Comparison of ENCODE assay signal across 8 cellular contexts in genomic region chr2:65228249-65228750, GRCh38. TPM values are rescaled to one million over a fixed set of nuclear protein-coding genes. Genes with fewer than 3 reads are reported as not detected.
A peak's percentile ranks its signal among the peaks of the same experiment; 100 is the strongest.
DNase-seq lines count a peak whose midpoint lies in the region; ATAC-seq and TF ChIP-seq lines count a peak whose summit lies in the region.

No MANE protein-coding gene starts in this region.

- peak; percentile 72 to 74 for ATAC-seq in lower lobe of right lung

- DNase-seq in EH (ENCODE audit: low read depth), result peak; percentile 68
- peak; percentile 71 for DNase-seq in GM20000 (ENCODE audit: low spot score)
- DNase-seq in HL-60 (ENCODE audit: low read depth in 1 of 2, low spot score in 1 of 2), result peak in 1 of 2 experiments; percentile 68
- DNase-seq in SKM-1 treated with dmso at 0.1 percent for 144 hours (lab: John Stamatoyannopoulos, UW; ENCODE audit: unreplicated experiment), result peak; percentile 88
- peak; percentile 21 for DNase-seq in dedifferentiated amniotic fluid mesenchymal stem cell (ENCODE audit: extremely low spot score)
- DNase-seq in lower lobe of right lung, result no peak
- DNase-seq in thyroid gland, result peak in 1 of 2 donors; percentile 2
- no peak for DNase-seq in erythroblast (lab: John Stamatoyannopoulos, UW)

- 1% methylated on average over 17 of the region's 17 CpGs for WGBS in thyroid gland, 2 donors

- H3K4me1 ChIP-seq in lower lobe of right lung (peaks cover 59% of the 10 kb centered on the region), thyroid gland (peaks cover 19 to 20% of the 10 kb centered on the region in 2 donors)

- H3K4me3 ChIP-seq in HL-60 (replicated peaks; ENCODE audit: insufficient read depth, low read length) (peak overlapping the region; percentile 76), lower lobe of right lung (peak overlapping the region; percentile 96), thyroid gland (replicated peaks in 1 of 3) (peak overlapping the region; percentile 72 to 88 (median 85))

- no peak for TF ChIP-seq CTCF in GM20000 (IDR thresholded peaks at IDR 0.05; ENCODE audit: extremely low read depth, missing control alignments)
- no peak for TF ChIP-seq CTCF in HL-60 (IDR thresholded peaks at IDR 0.05; ENCODE audit: insufficient read depth, low read length)
- TF ChIP-seq CTCF in lower lobe of right lung (IDR thresholded peaks at IDR 0.05), result peak; percentile 4
- TF ChIP-seq CTCF in thyroid gland (IDR thresholded peaks at IDR 0.05), result no peak

- TF ChIP-seq POLR2A in thyroid gland (IDR thresholded peaks at IDR 0.05) (no peak), erythroblast (IDR thresholded peaks at IDR 0.05; ENCODE audit: low read length) (no peak)

- peaks cover 17% of the 10 kb centered on the region for H3K36me3 ChIP-seq in lower lobe of right lung
- no peaks in the 10 kb centered on the region for H3K36me3 ChIP-seq in thyroid gland

- H3K27me3 ChIP-seq in HL-60 (ENCODE audit: insufficient read depth, poor library complexity, severe bottlenecking), result no peaks in the 10 kb centered on the region
- H3K27me3 ChIP-seq in lower lobe of right lung (ENCODE audit: low read depth), result no peaks in the 10 kb centered on the region
- no peaks in the 10 kb centered on the region for H3K27me3 ChIP-seq in thyroid gland

- H3K9me3 ChIP-seq in lower lobe of right lung, result no peaks in the 10 kb centered on the region
- H3K9me3 ChIP-seq in thyroid gland, result no peaks in the 10 kb centered on the region

- H3K27ac ChIP-seq in HL-60 (replicated peaks), result peak overlapping the region; percentile 98
- peak overlapping the region; percentile 100 for H3K27ac ChIP-seq in lower lobe of right lung
- H3K27ac ChIP-seq in thyroid gland, result peak overlapping the region; percentile 90 to 96 (median 91)

- intact Hi-C loops in lower lobe of right lung (cut with DNase I) (no loop called here), thyroid gland (cut with DNase I) (no loop called here)

RNA-seq across cellular contexts. Expression of gene ACTR2, which starts 0.7 kb away (rescaled TPM):
- total RNA-seq in lower lobe of right lung (279 TPM), thyroid gland (10 to 100 TPM; 65.2 to 88.6 (median 74.7) TPM)

Comparison
In these comparisons a context has a peak if more than half of its experiments do, and no peak if none do; other contexts are left out.
1. DNase-seq: peak in EH (single experiment), GM20000 (single experiment), SKM-1 treated with dmso at 0.1 percent for 144 hours (single experiment) and dedifferentiated amniotic fluid mesenchymal stem cell (single experiment); none in lower lobe of right lung (single experiment) and erythroblast (0 of 2).
2. Peak in every context shown above with its lines, with median percentiles within 50 percentile points of each other: H3K27ac ChIP-seq and H3K4me3 ChIP-seq.